In genomic region chr2:218786133-218786532, GRCh38 we compare ENCODE assay signal across 9 cellular contexts. TPM values are rescaled to one million over a fixed set of nuclear protein-coding genes. Genes with fewer than 3 reads are reported as not detected.
"Had no signal": no experiment of that assay in that cellular context is flagged by ENCODE, and none has a peak within 500 bp of the region (broad histone marks: within the 10 kb centered on the region; RNA-seq: fewer than 3 reads in every experiment).

No MANE protein-coding gene starts in this region.

- DNase-seq: GM23248, GOT3, H9, HCEC 1CT, IMR-90 had no signal

- H3K4me3 Mint-ChIP-seq: H9 had no signal

- H3K27ac Mint-ChIP-seq: H9 had no signal

- ATAC-seq: K562 had no signal

- H3K9ac ChIP-seq: GM23248 had no signal

- H3K27ac ChIP-seq: GM23248, HL-60 had no signal

- H3K4me3 ChIP-seq: GM23248, K562 had no signal

- FAIRE-seq: H54, K562 had no signal

- H3K9me3 Mint-ChIP-seq: H9 had no signal

- H2AFZ ChIP-seq: GM23248 had no signal

RNA-seq across cellular contexts. Expression of gene CYP27A1, which starts 4.2 kb away (rescaled TPM):
- total RNA-seq: HT1080 had no signal
- polyA plus RNA-seq: K562 had no signal

RNA-seq across cellular contexts. Expression of gene PRKAG3, which starts 45.5 kb away (rescaled TPM):
- total RNA-seq: GM23248, H9, HT1080, IMR-90, K562 had no signal
- polyA plus RNA-seq: GM23248, IMR-90, K562 had no signal
